ENCODE assay signal across 8 cellular contexts in the genomic region with DNA sequence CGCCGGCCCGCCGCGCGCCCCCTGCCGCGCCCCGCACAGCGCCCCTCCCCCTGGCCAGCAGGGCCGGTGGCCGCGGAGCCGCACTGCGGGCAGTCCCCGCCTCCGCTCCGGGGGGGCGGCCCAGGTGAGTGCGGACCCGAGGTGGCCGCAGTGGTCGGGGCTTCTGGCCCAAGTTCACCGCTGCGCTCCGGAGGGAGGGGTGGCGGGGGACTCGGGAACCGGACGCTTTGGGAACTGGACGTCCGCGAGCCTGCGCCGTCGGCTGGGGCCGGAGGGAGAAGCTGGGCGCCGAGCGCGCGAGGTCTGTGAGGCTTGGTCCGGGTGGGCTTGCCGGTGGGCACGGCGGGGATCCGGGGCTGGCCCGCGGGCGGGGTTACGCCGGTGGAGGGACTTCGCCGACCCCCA. TPM values are rescaled to one million over a fixed set of nuclear protein-coding genes. Genes with fewer than 3 reads are reported as not detected.
DNase-seq lines count a peak whose midpoint lies in the region; FAIRE-seq and TF ChIP-seq lines count a peak whose summit lies in the region.

No MANE protein-coding gene starts in this region.

- peak overlapping the region; percentile 91 for H3K4me3 ChIP-seq in WERI-Rb-1 (ENCODE audit: low read depth, low read length)
- peak overlapping the region; percentile 70 to 92 for H3K4me3 ChIP-seq in right atrium auricular region
- H3K4me3 ChIP-seq in skeletal muscle tissue (ENCODE audit: low read length in 3 of 3), result peak overlapping the region; percentile 73 to 82 (median 82)

- no peaks in the 10 kb centered on the region for H3K36me3 ChIP-seq in WERI-Rb-1
- H3K36me3 ChIP-seq in right atrium auricular region, result no peaks in the 10 kb centered on the region
- no peaks in the 10 kb centered on the region for H3K36me3 ChIP-seq in skeletal muscle tissue (ENCODE audit: control insufficient read depth in 3 of 3, insufficient read depth in 3 of 3, low read length in 3 of 3)

- H3K9me3 ChIP-seq in WERI-Rb-1 (ENCODE audit: severe bottlenecking), result no peaks in the 10 kb centered on the region
- H3K9me3 ChIP-seq in right atrium auricular region, result no peaks in the 10 kb centered on the region
- H3K9me3 ChIP-seq in skeletal muscle tissue (ENCODE audit: control insufficient read depth in 3 of 3, low read length in 3 of 3), result no peaks in the 10 kb centered on the region

- FAIRE-seq in HTR-8/SVneo (lab: Jason Lieb, UNC), result no peak

- peak overlapping the region; percentile 80 to 89 (median 81) for H3K9ac ChIP-seq in skeletal muscle tissue (ENCODE audit: low read depth in 1 of 3, low read length in 3 of 3)

- H3K4me1 ChIP-seq in right atrium auricular region (peaks cover 0 to 49% of the 10 kb centered on the region in 2 donors), skeletal muscle tissue (ENCODE audit: control insufficient read depth in 3 of 3, insufficient read depth in 3 of 3, low read length in 3 of 3) (peaks cover 43 to 54% (median 54%) of the 10 kb centered on the region in 3 donors)

- H3K27ac ChIP-seq in WERI-Rb-1 (peak overlapping the region; percentile 79), right atrium auricular region (peak overlapping the region; percentile 94 to 96), skeletal muscle tissue (ENCODE audit: low read depth, low read length) (peak overlapping the region; percentile 72)

- TF ChIP-seq CTCF in WERI-Rb-1 (IDR thresholded peaks at IDR 0.05; ENCODE audit: low read depth, low read length), result no peak
- no peak for TF ChIP-seq CTCF in right atrium auricular region (IDR thresholded peaks at IDR 0.05)

- DNase-seq in NCI-H2196 (lab: John Stamatoyannopoulos, UW; ENCODE audit: unreplicated experiment) (peak; percentile 57), NCI-H2196 treated with DMSO at 0.1 percent for 48 hours (lab: John Stamatoyannopoulos, UW; ENCODE audit: unreplicated experiment) (no peak), WERI-Rb-1 (peak; percentile 49), right atrium auricular region (ENCODE audit: low spot score) (no peak), inferior parietal cortex (ENCODE audit: extremely low spot score) (no peak), NCI-H526 treated with DMSO at 0.1 percent for 48 hours (lab: John Stamatoyannopoulos, UW) (no peak), HTR-8/SVneo (ENCODE audit: insufficient read length, low spot score) (no peak)

- H3K27me3 ChIP-seq in WERI-Rb-1 (ENCODE audit: insufficient read depth, low read depth, severe bottlenecking), result peaks cover 5% of the 10 kb centered on the region
- no peaks in the 10 kb centered on the region for H3K27me3 ChIP-seq in right atrium auricular region
- no peaks in the 10 kb centered on the region for H3K27me3 ChIP-seq in skeletal muscle tissue (ENCODE audit: control insufficient read depth in 3 of 3, insufficient read depth in 3 of 3, low read length in 3 of 3)

RNA-seq across cellular contexts. Expression of gene LDLRAD4, which starts 0.6 kb away (rescaled TPM):
- total RNA-seq in right atrium auricular region, result 10 to 100 TPM; 33.1 to 41.2 TPM
- total RNA-seq in skeletal muscle tissue, result 18.3 TPM

Comparison
In these comparisons a context has a peak if more than half of its experiments do, and no peak if none do; other contexts are left out.
1. DNase-seq: peak in NCI-H2196 (single experiment) and WERI-Rb-1 (single experiment); none in NCI-H2196 treated with DMSO at 0.1 percent for 48 hours (single experiment), right atrium auricular region (single experiment), inferior parietal cortex (single experiment), NCI-H526 treated with DMSO at 0.1 percent for 48 hours (single experiment) and HTR-8/SVneo (single experiment).
2. Peak in every context shown above with its lines, with median percentiles within 50 percentile points of each other: H3K27ac ChIP-seq and H3K4me3 ChIP-seq.